In the genomic region with DNA sequence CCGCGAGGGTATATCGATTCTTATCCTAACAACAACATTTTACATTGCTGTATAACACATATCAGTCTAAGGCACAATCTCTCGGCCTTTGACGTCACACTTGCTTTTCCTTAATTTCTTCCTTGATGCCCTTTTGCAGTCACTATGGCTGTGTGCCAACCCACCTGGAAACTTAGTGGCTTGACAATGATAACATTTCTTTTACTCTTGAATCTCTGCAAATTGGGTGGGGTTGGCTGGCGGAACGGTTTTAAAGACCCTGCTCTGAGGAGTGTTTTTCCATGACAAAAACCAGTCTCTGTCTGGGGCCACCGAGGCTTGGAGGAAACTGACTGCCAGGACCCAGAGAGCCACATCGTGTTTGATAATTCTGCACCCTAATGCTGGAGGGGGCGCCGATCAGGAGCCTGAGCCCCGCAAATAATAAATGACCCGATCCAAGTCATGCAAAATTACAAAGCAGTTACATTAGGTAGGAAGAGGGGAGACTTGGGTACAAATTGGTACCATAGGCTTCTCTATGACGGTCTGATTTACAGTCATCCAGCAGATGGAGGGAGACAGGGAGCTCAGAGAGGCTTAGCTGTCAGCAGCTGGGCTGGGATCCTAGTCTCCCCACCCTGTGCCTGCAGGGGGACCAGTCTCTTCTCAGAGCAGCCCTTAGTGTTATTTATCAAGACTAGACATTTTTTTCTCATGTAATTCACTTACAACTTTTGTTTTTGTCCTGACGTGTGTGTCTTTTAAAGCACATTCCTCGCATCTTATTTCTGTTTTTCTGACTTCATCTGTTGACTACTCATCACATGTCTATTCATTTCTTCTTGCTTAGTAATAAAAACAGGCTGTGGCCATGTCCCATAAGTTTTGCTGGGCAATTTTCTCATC, we compare ENCODE assay signal across 8 cellular contexts.
A peak's percentile ranks its signal among the peaks of the same experiment; 100 is the strongest.
DNase-seq lines count a peak whose midpoint lies in the region; ATAC-seq and TF ChIP-seq lines count a peak whose summit lies in the region.

No MANE protein-coding gene starts in this region.

- intact Hi-C loops in CD4-positive, alpha-beta memory T cell (cut with micrococcal nuclease), result no loop called here

- no peaks in the 10 kb centered on the region for H3K36me3 ChIP-seq in CD4-positive, alpha-beta memory T cell (ENCODE audit: insufficient read depth, low read length)

- H3K4me3 Mint-ChIP-seq in CD4-positive, alpha-beta memory T cell, result peak overlapping the region; percentile 63 to 75 (median 69)
- H3K4me3 Mint-ChIP-seq in naive thymus-derived CD8-positive, alpha-beta T cell, result peak overlapping the region; percentile 44 to 85 (median 72)

- no peaks in the 10 kb centered on the region for H3K9me3 Mint-ChIP-seq in CD4-positive, alpha-beta memory T cell
- H3K9me3 Mint-ChIP-seq in naive thymus-derived CD8-positive, alpha-beta T cell, result no peaks in the 10 kb centered on the region

- peak; percentile 31 to 48 for ATAC-seq in naive thymus-derived CD8-positive, alpha-beta T cell
- ATAC-seq in HG03457 (IDR thresholded peaks at IDR 0.05; ENCODE audit: unreplicated experiment), result no peak

- no peak overlapping the region for H3K4me3 ChIP-seq in CD4-positive, alpha-beta memory T cell (ENCODE audit: low read length in 2 of 2)
- no peak overlapping the region for H3K4me3 ChIP-seq in cardiac fibroblast (replicated peaks in 1 of 2; ENCODE audit: low read depth in 2 of 2, low read length in 2 of 2)

- no peaks in the 10 kb centered on the region for H3K27me3 ChIP-seq in CD4-positive, alpha-beta memory T cell (ENCODE audit: insufficient read depth, low read length)

- H3K4me1 Mint-ChIP-seq in CD4-positive, alpha-beta memory T cell, result peaks cover 27 to 56% (median 37%) of the 10 kb centered on the region in 4 donors
- H3K4me1 Mint-ChIP-seq in naive thymus-derived CD8-positive, alpha-beta T cell, result peaks cover 22 to 61% (median 45%) of the 10 kb centered on the region in 4 donors

- H3K4me1 ChIP-seq in CD4-positive, alpha-beta memory T cell (ENCODE audit: insufficient read depth, low read length), result peaks cover 41% of the 10 kb centered on the region

- H3K9me3 ChIP-seq in CD4-positive, alpha-beta memory T cell (ENCODE audit: control insufficient read depth in 1 of 2, low read length in 2 of 2), result no peaks in the 10 kb centered on the region

- peak overlapping the region in 5 of 7 donors; percentile 63 to 88 (median 68) for H3K27ac Mint-ChIP-seq in CD4-positive, alpha-beta memory T cell
- peak overlapping the region in 8 of 10 donors; percentile 32 to 87 (median 71) for H3K27ac Mint-ChIP-seq in naive thymus-derived CD8-positive, alpha-beta T cell

- TF ChIP-seq CTCF in cardiac fibroblast (IDR thresholded peaks at IDR 0.05; ENCODE audit: low read depth, low read length), result peak; percentile 67

- H3K27ac ChIP-seq in CD4-positive, alpha-beta memory T cell (ENCODE audit: low read depth, low read length), result no peak overlapping the region

- no peaks in the 10 kb centered on the region for H3K36me3 Mint-ChIP-seq in CD4-positive, alpha-beta memory T cell
- H3K36me3 Mint-ChIP-seq in naive thymus-derived CD8-positive, alpha-beta T cell, result no peaks in the 10 kb centered on the region

- POLR2A ChIA-PET in CD4-positive, alpha-beta memory T cell (lab: Charles Lee; ENCODE audit: partially characterized antibody), result interaction anchor here (0.7 kb wide), 1 partner anchor 46 kb away, joined by 3 read pairs; no protein-coding TSS in a partner anchor
- POLR2A ChIA-PET in naive thymus-derived CD8-positive, alpha-beta T cell (lab: Charles Lee), result interaction anchor here (0.6 to 11.2 kb wide), 2 partner anchors 39 to 77 kb away, joined by 3 to 168 read pairs; no protein-coding TSS in a partner anchor

- no peaks in the 10 kb centered on the region for H3K27me3 Mint-ChIP-seq in CD4-positive, alpha-beta memory T cell
- no peaks in the 10 kb centered on the region for H3K27me3 Mint-ChIP-seq in naive thymus-derived CD8-positive, alpha-beta T cell

- CTCF ChIA-PET in CD4-positive, alpha-beta memory T cell (lab: Charles Lee; ENCODE audit: partially characterized antibody), result interaction anchor here (0.7 to 11.9 kb wide), 3 partner anchors 46 to 92 kb away, joined by 3 to 174 read pairs (median 3); no protein-coding TSS in a partner anchor

- no peak for DNase-seq in CD4-positive, alpha-beta memory T cell
- DNase-seq in M059J (ENCODE audit: low read depth) (peak; percentile 67), cardiac fibroblast (ENCODE audit: low read depth in 2 of 2) (peak; percentile 83 to 99), RPMI8226 (no peak), nucleus accumbens (lab: John Stamatoyannopoulos, UW) (no peak), NCI-H2029 (lab: John Stamatoyannopoulos, UW) (no peak)
- peak in 1 of 10 donors; percentile 16 for DNase-seq in naive thymus-derived CD8-positive, alpha-beta T cell

Comparison
In these comparisons a context has a peak if more than half of its experiments do, and no peak if none do; other contexts are left out.
1. DNase-seq: peak in M059J (single experiment) and cardiac fibroblast (2 of 2); none in CD4-positive, alpha-beta memory T cell (0 of 5), RPMI8226 (single experiment), nucleus accumbens (0 of 56) and NCI-H2029 (single experiment).